Comparison of ENCODE assay signal across 7 cellular contexts in the genomic region with DNA sequence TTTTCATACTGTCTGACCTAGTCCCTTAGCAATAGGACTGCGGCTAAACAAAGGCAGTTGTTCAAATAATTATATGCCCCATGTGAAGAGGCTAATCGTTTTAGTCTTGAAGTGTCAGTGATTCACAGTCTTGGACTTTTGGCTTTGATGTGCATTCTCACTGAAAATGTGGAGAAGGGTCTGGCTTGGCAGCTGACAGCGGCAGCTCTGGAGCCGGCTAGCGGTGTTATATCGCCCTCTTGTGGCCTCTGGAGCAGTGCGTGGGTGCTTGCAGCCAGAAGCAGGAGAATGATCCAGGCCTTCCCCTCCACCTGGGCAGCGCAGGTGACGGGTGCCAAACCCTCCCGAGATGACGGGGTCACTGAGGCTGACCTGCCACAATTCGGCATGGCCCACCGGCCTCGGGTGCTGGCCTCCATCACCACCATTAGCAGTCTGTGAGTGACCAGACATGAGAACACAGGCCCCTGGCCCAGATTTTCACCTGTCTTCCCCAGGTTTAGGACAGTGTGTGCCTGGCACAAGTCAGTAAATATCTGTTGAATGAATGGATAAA.
DNase-seq lines count a peak whose midpoint lies in the region; ATAC-seq and TF ChIP-seq lines count a peak whose summit lies in the region.

No MANE protein-coding gene starts in this region.

- TF ChIP-seq CTCF in GM12873 (IDR thresholded peaks at IDR 0.05; ENCODE audit: insufficient read depth, low read depth, low read length, missing control alignments) (peak; percentile 98), astrocyte of the spinal cord (IDR thresholded peaks at IDR 0.05; ENCODE audit: low read depth, low read length) (peak; percentile 97)

- in situ Hi-C loops in astrocyte of the spinal cord (cut with HindIII; ENCODE audit: low sequenced_read_pairs) = no loop called here

- ATAC-seq in GM21786 (IDR thresholded peaks at IDR 0.05; ENCODE audit: unreplicated experiment) = no peak

- no peak overlapping the region for H3K4me3 ChIP-seq in astrocyte of the spinal cord (ENCODE audit: low read depth, low read length)
- H3K4me3 ChIP-seq in skeletal muscle cell (ENCODE audit: low read depth, low read length) = no peak overlapping the region

- DNase-seq in NCI-H1048 (lab: John Stamatoyannopoulos, UW) (peak; percentile 23), T1000 (lab: John Stamatoyannopoulos, UW) (peak; percentile 66), astrocyte of the spinal cord (ENCODE audit: low read depth, low spot score) (peak; percentile 92), hypothalamus (lab: John Stamatoyannopoulos, UW) (peak in 49 of 51 donors; percentile 6 to 82 (median 55)), skeletal muscle cell (ENCODE audit: low read depth) (peak; percentile 42)

Comparison
In these comparisons a context has a peak if more than half of its experiments do, and no peak if none do; other contexts are left out.
1. DNase-seq: peak in every context shown above with its lines; median percentile 92 in astrocyte of the spinal cord; 66 in T1000; 55 in hypothalamus; 42 in skeletal muscle cell; 23 in NCI-H1048.